20 cellular contexts compared by ENCODE assay signal in genomic region chr5:173791878-173792277, GRCh38.
"Had no signal": no experiment of that assay in that cellular context is flagged by ENCODE, and none has a peak within 500 bp of the region (broad histone marks: within the 10 kb centered on the region; RNA-seq: fewer than 3 reads in every experiment).

No MANE protein-coding gene starts in this region.

- H3K36me3 ChIP-seq: suprapubic skin, upper lobe of left lung had no signal

- H3K4me3 ChIP-seq: lung, suprapubic skin, upper lobe of left lung had no signal

- DNase-seq: activated CD4-positive, alpha-beta T cell treated with anti-CD3 and anti-CD28 coated beads, Interleukin-2, amount 50 U/mL, for 1 hour; activated CD8-positive, alpha-beta memory T cell treated with anti-CD3 and anti-CD28 coated beads, Interleukin-2, amount 50 U/mL, for 4 hours; activated effector memory CD4-positive, alpha-beta T cell treated with Interleukin-2 at 50 U/mL for 16 hours; activated naive CD4-positive, alpha-beta T cell treated with anti-CD3 and anti-CD28 coated beads, Interleukin-2, amount 10 ng/mL, durations not matched to agents 7 days and 5 days; activated naive CD8-positive, alpha-beta T cell treated with anti-CD3 and anti-CD28 coated beads, Interleukin-2, amount 50 U/mL, for 24 hours; activated T-cell treated with anti-CD3 and anti-CD28 coated beads, Interleukin-2, amount 50 U/mL, for 48 hours; anterior cingulate cortex; effector CD8-positive, alpha-beta T cell; foreskin fibroblast; left cardiac atrium; midbrain; occipital lobe; SK-N-SH; T-helper 1 cell; T1000; upper lobe of left lung had no signal

- H3K4me3 Mint-ChIP-seq: activated naive CD4-positive, alpha-beta T cell treated with anti-CD3 and anti-CD28 coated beads, Interleukin-2, amount 10 ng/mL, durations not matched to agents 7 days and 5 days; activated naive CD8-positive, alpha-beta T cell treated with anti-CD3 and anti-CD28 coated beads, Interleukin-2, amount 50 U/mL, for 24 hours; dendritic cell treated with granulocyte-macrophage colony-stimulating factor and Interleukin-4, amounts not matched to agents 40 ng/mL and 50 ng/mL, for 4 days; stimulated activated naive CD8-positive, alpha-beta T cell treated with anti-CD3 and anti-CD28 coated beads, Interleukin-15, Interleukin-2, amounts not matched to agents 100 ng/mL and 50 ng/mL, for 24 hours had no signal

- H3K27ac Mint-ChIP-seq: activated naive CD4-positive, alpha-beta T cell treated with anti-CD3 and anti-CD28 coated beads, Interleukin-2, amount 10 ng/mL, durations not matched to agents 7 days and 5 days; activated naive CD8-positive, alpha-beta T cell treated with anti-CD3 and anti-CD28 coated beads, Interleukin-2, amount 50 U/mL, for 24 hours; dendritic cell treated with granulocyte-macrophage colony-stimulating factor and Interleukin-4, amounts not matched to agents 40 ng/mL and 50 ng/mL, for 4 days; stimulated activated naive CD8-positive, alpha-beta T cell treated with anti-CD3 and anti-CD28 coated beads, Interleukin-15, Interleukin-2, amounts not matched to agents 100 ng/mL and 50 ng/mL, for 24 hours had no signal

- H3K36me3 Mint-ChIP-seq: activated naive CD4-positive, alpha-beta T cell treated with anti-CD3 and anti-CD28 coated beads, Interleukin-2, amount 10 ng/mL, durations not matched to agents 7 days and 5 days had no signal

- H3K27me3 Mint-ChIP-seq: activated naive CD8-positive, alpha-beta T cell treated with anti-CD3 and anti-CD28 coated beads, Interleukin-2, amount 50 U/mL, for 24 hours; stimulated activated naive CD8-positive, alpha-beta T cell treated with anti-CD3 and anti-CD28 coated beads, Interleukin-15, Interleukin-2, amounts not matched to agents 100 ng/mL and 50 ng/mL, for 24 hours had no signal

- H3K9me3 Mint-ChIP-seq: activated naive CD4-positive, alpha-beta T cell treated with anti-CD3 and anti-CD28 coated beads, Interleukin-2, amount 10 ng/mL, durations not matched to agents 7 days and 5 days; activated naive CD8-positive, alpha-beta T cell treated with anti-CD3 and anti-CD28 coated beads, Interleukin-2, amount 50 U/mL, for 24 hours; dendritic cell treated with granulocyte-macrophage colony-stimulating factor and Interleukin-4, amounts not matched to agents 40 ng/mL and 50 ng/mL, for 4 days; stimulated activated naive CD8-positive, alpha-beta T cell treated with anti-CD3 and anti-CD28 coated beads, Interleukin-15, Interleukin-2, amounts not matched to agents 100 ng/mL and 50 ng/mL, for 24 hours had no signal

- ATAC-seq: activated naive CD8-positive, alpha-beta T cell treated with anti-CD3 and anti-CD28 coated beads, Interleukin-2, amount 50 U/mL, for 24 hours; left cardiac atrium had no signal

- H3K9ac ChIP-seq: SK-N-SH had no signal

- H3K4me2 ChIP-seq: SK-N-SH had no signal

- H3K9me3 ChIP-seq: SK-N-SH, suprapubic skin, upper lobe of left lung had no signal

- H3K27ac ChIP-seq: suprapubic skin, upper lobe of left lung had no signal

- H3K27me3 ChIP-seq: suprapubic skin, upper lobe of left lung had no signal
